8 cellular contexts compared by ENCODE assay signal in the genomic region with DNA sequence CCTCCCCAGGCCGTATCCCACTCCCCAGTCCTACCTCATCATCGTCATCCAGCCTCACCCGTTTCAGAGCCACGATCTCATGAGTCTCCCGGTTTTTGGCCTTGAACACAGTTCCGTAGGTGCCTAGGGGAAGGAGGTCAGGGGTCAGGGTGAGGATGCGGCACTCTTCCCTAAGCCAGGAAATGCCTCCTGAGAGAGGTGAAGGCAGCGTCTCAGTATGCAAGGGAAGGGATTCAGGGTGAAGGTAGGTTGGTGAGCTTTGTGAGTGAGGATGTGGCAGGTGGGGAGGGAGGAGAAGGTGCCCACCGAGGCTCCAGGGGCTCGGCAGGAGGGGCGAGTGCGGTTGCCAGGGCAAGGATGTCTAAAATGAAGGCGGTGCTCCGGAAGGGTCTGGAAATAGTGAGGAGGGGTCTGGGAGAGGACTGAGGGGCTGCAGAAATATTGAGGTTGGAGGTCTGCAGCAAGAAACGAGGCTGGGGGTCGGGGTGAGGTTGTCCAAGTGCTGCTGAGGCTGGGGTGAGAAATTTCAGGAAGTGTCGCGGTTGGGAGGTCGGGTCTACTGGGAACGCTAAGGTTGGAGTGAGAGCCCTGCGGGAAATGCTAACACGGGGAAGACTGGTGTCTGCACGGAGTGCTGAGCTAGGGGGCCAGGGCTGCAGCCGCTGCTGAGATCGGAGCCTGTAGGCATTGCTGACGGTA. TPM values are rescaled to one million over a fixed set of nuclear protein-coding genes. Genes with fewer than 3 reads are reported as not detected.
A peak's percentile ranks its signal among the peaks of the same experiment; 100 is the strongest.
DNase-seq lines count a peak whose midpoint lies in the region; ATAC-seq and TF ChIP-seq lines count a peak whose summit lies in the region.

No MANE protein-coding gene starts in this region.

- H2BK12ac ChIP-seq in H9 (ENCODE audit: insufficient read length, low read depth, low read length): no peak overlapping the region

- H4K91ac ChIP-seq in H9 (ENCODE audit: insufficient read length, low read depth, low read length): no peak overlapping the region

- no peak overlapping the region for H2BK20ac ChIP-seq in H9 (ENCODE audit: low read depth, low read length, poor library complexity, severe bottlenecking)

- H3K27ac Mint-ChIP-seq in H9: peak overlapping the region in 2 of 3 experiments; percentile 56 to 57; a peak in 2 of 7 replicates
- H3K27ac Mint-ChIP-seq in naive B cell: peak overlapping the region in 5 of 6 donors; percentile 52 to 95 (median 82)

- H3K9ac ChIP-seq in H9 (ENCODE audit: extremely low read depth, insufficient read length, low read length): peak overlapping the region; percentile 33

- peaks cover 8% of the 10 kb centered on the region for H3K4me1 ChIP-seq in H9 (ENCODE audit: insufficient read depth, low read length)

- WGBS in H9 (ENCODE audit: extremely low coverage, insufficient read length, low lambda C conversion rate): no CpG with 5 or more reads among the region's 26 CpGs

- no peak overlapping the region for H3T11ph ChIP-seq in H9 (ENCODE audit: low read length)

- DNase-seq in H9 (no peak), MG63 (no peak), choroid plexus epithelial cell (ENCODE audit: low read depth) (no peak), naive B cell (no peak), ecto neural progenitor cell (ENCODE audit: low spot score) (no peak), NCI-H2171 (lab: John Stamatoyannopoulos, UW) (no peak), AG20443 (ENCODE audit: low spot score) (no peak)

- H3K4me1 Mint-ChIP-seq in H9 (peaks cover 37 to 48% of the 10 kb centered on the region in 2 experiments), naive B cell (peaks cover 32 to 43% (median 41%) of the 10 kb centered on the region in 3 donors)

- no peak overlapping the region for H2AFZ ChIP-seq in H9 (ENCODE audit: low read length)

- no peaks in the 10 kb centered on the region; a peak in 1 of 5 replicates for H3K9me3 Mint-ChIP-seq in H9
- no peaks in the 10 kb centered on the region for H3K9me3 Mint-ChIP-seq in naive B cell

- peak; percentile 26 for ATAC-seq in GM18511 (IDR thresholded peaks at IDR 0.05; ENCODE audit: unreplicated experiment)
- peak; percentile 3 to 4 for ATAC-seq in naive B cell (ENCODE audit: low read depth in 2 of 2)

- no peaks in the 10 kb centered on the region for H3K79me1 ChIP-seq in H9 (ENCODE audit: insufficient read depth, low read depth, low read length, poor library complexity, severe bottlenecking)

- H3K56ac ChIP-seq in H9 (ENCODE audit: insufficient read length, low read depth, low read length): no peak overlapping the region

- no peaks in the 10 kb centered on the region; the same call in 1 of the 2 replicates for H3K27me3 ChIP-seq in H9 (ENCODE audit: insufficient read depth, low read length)
- no peaks in the 10 kb centered on the region for H3K27me3 ChIP-seq in MG63

- H3K4ac ChIP-seq in H9 (ENCODE audit: low read depth, low read length): no peak overlapping the region

- no peaks in the 10 kb centered on the region for H3K36me3 ChIP-seq in MG63

- H3K4me3 ChIP-seq in MG63 (peak overlapping the region; percentile 67), choroid plexus epithelial cell (ENCODE audit: low read depth, low read length) (peak overlapping the region; percentile 78)

- H2BK120ac ChIP-seq in H9 (ENCODE audit: low read depth, low read length, poor library complexity, severe bottlenecking): no peak overlapping the region

- H3K4me3 Mint-ChIP-seq in H9 (peak overlapping the region; percentile 78 to 91), naive B cell (peak overlapping the region; percentile 90 to 97 (median 95))

- H2BK15ac ChIP-seq in H9 (ENCODE audit: low read depth, low read length): no peak overlapping the region

- H3K79me2 ChIP-seq in H9 (ENCODE audit: insufficient read depth, low read length): no peaks in the 10 kb centered on the region

- H2BK5ac ChIP-seq in H9 (ENCODE audit: insufficient read length, low read length): no peak overlapping the region

- H3K4me2 ChIP-seq in H9 (ENCODE audit: insufficient read depth, insufficient read length, low read length): peak overlapping the region; percentile 81

- no peak overlapping the region for H3K27ac ChIP-seq in H9 (ENCODE audit: insufficient read length, low read depth, low read length)

- H3K14ac ChIP-seq in H9 (ENCODE audit: insufficient read depth, low read length): no peak overlapping the region

- H2AK5ac ChIP-seq in H9 (ENCODE audit: insufficient read length, low read length): no peak overlapping the region

- no peaks in the 10 kb centered on the region for H3K9me3 ChIP-seq in H9 (ENCODE audit: control insufficient read depth, low read depth, low read length)
- H3K9me3 ChIP-seq in MG63: no peaks in the 10 kb centered on the region

- H4K5ac ChIP-seq in H9 (ENCODE audit: insufficient read length, low read depth, low read length): no peak overlapping the region

- H3K27me3 Mint-ChIP-seq in H9 (ENCODE audit: low read depth) (peaks cover 29% of the 10 kb centered on the region), naive B cell (peaks cover 5 to 18% (median 7%) of the 10 kb centered on the region in 3 donors)

- H3K18ac ChIP-seq in H9 (ENCODE audit: insufficient read length, low read depth, low read length): no peak overlapping the region

- H3K23me2 ChIP-seq in H9 (ENCODE audit: insufficient read length, low read depth, low read length, poor library complexity, severe bottlenecking): peaks cover 36% of the 10 kb centered on the region

- no peaks in the 10 kb centered on the region for H4K20me1 ChIP-seq in H9 (ENCODE audit: control insufficient read depth, insufficient read depth, insufficient read length)

- peaks cover 0 to 11% (median 0%) of the 10 kb centered on the region in 3 experiments; a peak in 3 of 7 replicates for H3K36me3 Mint-ChIP-seq in H9 (ENCODE audit: insufficient read depth in 1 of 3, low read depth in 3 of 3)
- H3K36me3 Mint-ChIP-seq in naive B cell: peaks cover 0 to 18% of the 10 kb centered on the region in 2 donors

- no peak; the same call in 2 of the 3 replicates for TF ChIP-seq CTCF in H9 (conservative IDR thresholded peaks at IDR 0.05)
- no peak for TF ChIP-seq CTCF in choroid plexus epithelial cell (conservative IDR thresholded peaks at IDR 0.05; ENCODE audit: low read depth, low read length)

- no peak overlapping the region for H4K8ac ChIP-seq in H9 (replicated peaks; ENCODE audit: insufficient read length, low read depth, low read length)

- no peak overlapping the region for H3K23ac ChIP-seq in H9 (ENCODE audit: insufficient read length, low read depth, low read length)

RNA-seq across cellular contexts. Expression of gene CDK5, which starts 0.5 kb away (rescaled TPM):
- total RNA-seq in H9 (2021): 16.3 and 19.9 TPM in 2 replicates
- 11.0 and 21.7 TPM in 2 replicates for total RNA-seq in MG63 (2014; rRNA removed; shearing (Covaris generic); ENCODE audit: low replicate concordance)
- 10 to 100 TPM in 3 of 6 donors, 1 to 10 TPM in 3; 7.3 to 10.5 (median 9.6) TPM for polyA plus RNA-seq in naive B cell (ENCODE audit: low read depth in 6 of 6)

RNA-seq across cellular contexts. Expression of gene SLC4A2, which starts 2.2 kb away (rescaled TPM):
- total RNA-seq in H9 (2021): 136 and 138 TPM in 2 replicates
- 38.6 and 81.5 TPM in 2 replicates for total RNA-seq in MG63 (2014; rRNA removed; shearing (Covaris generic); ENCODE audit: low replicate concordance)
- polyA plus RNA-seq in naive B cell (ENCODE audit: low read depth in 6 of 6): 10 to 100 TPM in 3 of 6 donors, 1 to 10 TPM in 3; 8.5 to 17.1 (median 12.2) TPM

RNA-seq across cellular contexts. Expression of gene ASIC3, which starts 8.9 kb away (rescaled TPM):
- total RNA-seq in H9 (2021): 1.7 and 2.3 TPM in 2 replicates
- 0.76 TPM in 1 of 2 replicates, not detected in the other for total RNA-seq in MG63 (2014; rRNA removed; shearing (Covaris generic); ENCODE audit: low replicate concordance)
- not detected for polyA plus RNA-seq in naive B cell (ENCODE audit: low read depth in 6 of 6)

RNA-seq across cellular contexts. Expression of gene FASTK, which starts 23.4 kb away (rescaled TPM):
- 57.8 and 59.5 TPM in 2 replicates for total RNA-seq in H9 (2021)
- total RNA-seq in MG63 (2014; rRNA removed; shearing (Covaris generic); ENCODE audit: low replicate concordance): 47.5 and 71.5 TPM in 2 replicates
- polyA plus RNA-seq in naive B cell (ENCODE audit: low read depth in 6 of 6): 10 to 100 TPM; 31.6 to 52.0 (median 38.1) TPM

RNA-seq across cellular contexts. Expression of gene TMUB1, which starts 26.1 kb away (rescaled TPM):
- 45.4 and 53.6 TPM in 2 replicates for total RNA-seq in H9 (2021)
- total RNA-seq in MG63 (2014; rRNA removed; shearing (Covaris generic); ENCODE audit: low replicate concordance): 5.2 and 32.9 TPM in 2 replicates
- polyA plus RNA-seq in naive B cell (ENCODE audit: low read depth in 6 of 6): 10 to 100 TPM; 36.3 to 66.1 (median 45.5) TPM
